Comparison of ENCODE assay signal across 19 cellular contexts in the genomic region with DNA sequence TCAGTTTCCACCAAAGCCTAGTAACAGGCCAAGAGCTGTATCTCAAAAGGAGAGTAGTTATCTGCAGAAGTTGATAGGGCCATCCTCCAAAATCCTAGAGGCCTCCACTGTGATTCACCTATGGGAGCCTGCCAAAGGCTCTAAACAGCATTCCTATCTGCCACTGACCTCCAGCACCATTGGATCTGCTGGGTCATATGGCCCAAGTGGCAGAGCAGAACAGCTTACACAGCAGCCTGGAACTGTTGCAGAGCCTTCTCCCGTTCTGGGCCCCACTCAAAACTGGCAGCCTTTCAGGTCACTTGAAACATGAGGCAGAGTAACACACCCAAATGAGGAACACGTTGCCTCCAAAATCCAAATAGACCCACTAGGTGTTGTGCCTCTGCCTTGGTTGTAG.
A peak's percentile ranks its signal among the peaks of the same experiment; 100 is the strongest.
DNase-seq lines count a peak whose midpoint lies in the region; ATAC-seq and TF ChIP-seq lines count a peak whose summit lies in the region.
"Had no signal": no experiment of that assay in that cellular context is flagged by ENCODE, and none has a peak within 500 bp of the region (broad histone marks: within the 10 kb centered on the region; RNA-seq: fewer than 3 reads in every experiment).

No MANE protein-coding gene starts in this region.

- H3K9ac ChIP-seq in adipocyte (ENCODE audit: low read length): no peak overlapping the region

- DNase-seq in AG08395 (ENCODE audit: low spot score): peak; percentile 28
- DNase-seq in GM04504 (ENCODE audit: low read depth): peak; percentile 31
- DNase-seq in adipocyte (ENCODE audit: low read depth): peak; percentile 2
- peak; percentile 45 to 61 for DNase-seq in foreskin fibroblast
- DNase-seq in stimulated activated CD4-positive, alpha-beta T cell treated with anti-CD3 and anti-CD28 coated beads, Interleukin-12 subunit alpha, Interleukin-12 subunit beta, amount 100 ng/mL, for 4 hours: no peak
- DNase-seq in left lobe of liver (ENCODE audit: low spot score): no peak
- DNase-seq: 8988T; CD4-positive, CD25-positive, alpha-beta regulatory T cell; DMS79 treated with DMSO at 0.1 percent for 48 hours; NCI-H1092 treated with DMSO at 0.1 percent for 48 hours; NCI-H1436 treated with DMSO at 0.1 percent for 48 hours; NCI-H2029; NCI-H345; NCI-H774; NK-92 treated with Interleukin-12 subunit alpha and Interleukin-12 subunit beta, amount 100 ng/mL, for 24 hours; T-cell had no signal

- peaks cover 11% of the 10 kb centered on the region for H3K4me1 ChIP-seq in adipocyte (ENCODE audit: control insufficient read depth, insufficient read depth, low read length)

- H3K9me3 ChIP-seq in adipocyte (ENCODE audit: control insufficient read depth, low read length): peaks cover 4% of the 10 kb centered on the region
- H3K9me3 ChIP-seq: SJCRH30 had no signal

- no peak for TF ChIP-seq CTCF in foreskin fibroblast (IDR thresholded peaks at IDR 0.05; ENCODE audit: low read depth, low read length)

- H3K4me3 ChIP-seq in adipocyte (ENCODE audit: low read length): no peak overlapping the region
- H3K4me3 ChIP-seq in foreskin fibroblast (ENCODE audit: low read depth in 1 of 2, low read length in 2 of 2): no peak overlapping the region
- H3K4me3 ChIP-seq: K562, SJCRH30 had no signal

- no peaks in the 10 kb centered on the region for H3K36me3 ChIP-seq in adipocyte (ENCODE audit: control insufficient read depth, insufficient read depth, low read length, severe bottlenecking)
- H3K36me3 ChIP-seq: SJCRH30 had no signal

- ATAC-seq in HG03039 (IDR thresholded peaks at IDR 0.05; ENCODE audit: unreplicated experiment) (no peak), left lobe of liver (no peak)
- ATAC-seq: K562, T-cell had no signal

- H3K27me3 ChIP-seq in adipocyte (replicated peaks; ENCODE audit: control insufficient read depth, insufficient read depth, low read length): no peaks in the 10 kb centered on the region
- H3K27me3 ChIP-seq: SJCRH30 had no signal

Comparison
In these comparisons a context has a peak if more than half of its experiments do, and no peak if none do; other contexts are left out.
1. DNase-seq: peak in AG08395 (single experiment), GM04504 (single experiment), adipocyte (single experiment) and foreskin fibroblast (2 of 2); none in stimulated activated CD4-positive, alpha-beta T cell treated with anti-CD3 and anti-CD28 coated beads, Interleukin-12 subunit alpha, Interleukin-12 subunit beta, amount 100 ng/mL, for 4 hours (single experiment) and left lobe of liver (single experiment).